26 cellular contexts compared by ENCODE assay signal in genomic region chr20:40849456-40849855, GRCh38.
"Had no signal": no experiment of that assay in that cellular context is flagged by ENCODE, and none has a peak within 500 bp of the region (broad histone marks: within the 10 kb centered on the region; RNA-seq: fewer than 3 reads in every experiment).

No MANE protein-coding gene starts in this region.

- H3K4me1 ChIP-seq: heart left ventricle, left ventricle myocardium inferior, parathyroid adenoma, right atrium auricular region, right lobe of liver, stomach, testis, thyroid gland, transverse colon, upper lobe of left lung had no signal

- H3K9ac ChIP-seq: parathyroid adenoma had no signal

- H3K4me1 Mint-ChIP-seq: memory B cell; stimulated activated naive B cell treated with anti-CD40 and anti-IgM and Interleukin-4, amounts not matched to agents 10 μg/mL and 1 μg/mL and 100 μg/mL, for 72 hours had no signal

- H3K4me3 Mint-ChIP-seq: immature natural killer cell; memory B cell; naive thymus-derived CD8-positive, alpha-beta T cell; nephron; neural crest cell; stimulated activated naive B cell treated with anti-CD40 and anti-IgM and Interleukin-4, amounts not matched to agents 10 μg/mL and 1 μg/mL and 100 μg/mL, for 72 hours had no signal

- H3K27ac Mint-ChIP-seq: immature natural killer cell; memory B cell; naive thymus-derived CD8-positive, alpha-beta T cell; nephron; progenitor cell of endocrine pancreas; stimulated activated naive B cell treated with anti-CD40 and anti-IgM and Interleukin-4, amounts not matched to agents 10 μg/mL and 1 μg/mL and 100 μg/mL, for 72 hours had no signal

- H3K9me3 ChIP-seq: right atrium auricular region, right lobe of liver, testis, thyroid gland, transverse colon had no signal

- ATAC-seq: heart left ventricle; naive thymus-derived CD8-positive, alpha-beta T cell; right lobe of liver; stimulated activated naive B cell treated with anti-CD40 and anti-IgM and Interleukin-4, amounts not matched to agents 10 μg/mL and 1 μg/mL and 100 μg/mL, for 72 hours; stimulated activated naive CD8-positive, alpha-beta T cell treated with anti-CD3 and anti-CD28 coated beads, Interleukin-15, Interleukin-2, amounts not matched to agents 100 U/mL and 50 U/mL, for 24 hours had no signal

- DNase-seq: heart left ventricle; hypothalamus; immature natural killer cell; left ventricle myocardium inferior; naive thymus-derived CD8-positive, alpha-beta T cell; nucleus accumbens; right lobe of liver; stimulated activated CD4-positive, alpha-beta T cell treated with anti-CD3 and anti-CD28 coated beads, Interleukin-1b, Interleukin-23, amount 100 ng/mL, for 48 hours; stimulated activated CD4-positive, alpha-beta T cell treated with anti-CD3 and anti-CD28 coated beads, Interleukin-2, amount 100 ng/mL, for 48 hours; stimulated activated CD4-positive, alpha-beta T cell treated with anti-CD3 and anti-CD28 coated beads, Interleukin-4, amount 100 ng/mL, for 4 hours; stimulated activated CD8-positive, alpha-beta memory T cell treated with anti-CD3 and anti-CD28 coated beads, Interleukin-4, amount 100 ng/mL, for 48 hours; stimulated activated naive B cell treated with anti-CD40 and anti-IgM and Interleukin-4, amounts not matched to agents 10 μg/mL and 1 μg/mL and 100 μg/mL, for 72 hours; stimulated activated naive CD8-positive, alpha-beta T cell treated with anti-CD3 and anti-CD28 coated beads, Interleukin-15, Interleukin-2, amounts not matched to agents 100 U/mL and 50 U/mL, for 24 hours; stomach; testis; thyroid gland; transverse colon; upper lobe of left lung had no signal

- H3K79me2 ChIP-seq: parathyroid adenoma had no signal

- H3K4me3 ChIP-seq: heart left ventricle, left ventricle myocardium inferior, lung, right atrium auricular region, right lobe of liver, smooth muscle cell, stomach, testis, thyroid gland, transverse colon, upper lobe of left lung had no signal

- H3K36me3 Mint-ChIP-seq: memory B cell; naive thymus-derived CD8-positive, alpha-beta T cell; stimulated activated naive B cell treated with anti-CD40 and anti-IgM and Interleukin-4, amounts not matched to agents 10 μg/mL and 1 μg/mL and 100 μg/mL, for 72 hours had no signal

- H3K36me3 ChIP-seq: heart left ventricle, left ventricle myocardium inferior, right atrium auricular region, right lobe of liver, stomach, thyroid gland, transverse colon, upper lobe of left lung had no signal

- H3K27me3 ChIP-seq: right atrium auricular region, right lobe of liver, testis, thyroid gland, transverse colon, upper lobe of left lung had no signal

- H2AFZ ChIP-seq: parathyroid adenoma had no signal

- H3K9me3 Mint-ChIP-seq: immature natural killer cell; naive thymus-derived CD8-positive, alpha-beta T cell; nephron; neural crest cell; stimulated activated naive B cell treated with anti-CD40 and anti-IgM and Interleukin-4, amounts not matched to agents 10 μg/mL and 1 μg/mL and 100 μg/mL, for 72 hours had no signal

- H3K4me2 ChIP-seq: smooth muscle cell had no signal
